ENCODE assay signal across 1 cellular context in the genomic region with DNA sequence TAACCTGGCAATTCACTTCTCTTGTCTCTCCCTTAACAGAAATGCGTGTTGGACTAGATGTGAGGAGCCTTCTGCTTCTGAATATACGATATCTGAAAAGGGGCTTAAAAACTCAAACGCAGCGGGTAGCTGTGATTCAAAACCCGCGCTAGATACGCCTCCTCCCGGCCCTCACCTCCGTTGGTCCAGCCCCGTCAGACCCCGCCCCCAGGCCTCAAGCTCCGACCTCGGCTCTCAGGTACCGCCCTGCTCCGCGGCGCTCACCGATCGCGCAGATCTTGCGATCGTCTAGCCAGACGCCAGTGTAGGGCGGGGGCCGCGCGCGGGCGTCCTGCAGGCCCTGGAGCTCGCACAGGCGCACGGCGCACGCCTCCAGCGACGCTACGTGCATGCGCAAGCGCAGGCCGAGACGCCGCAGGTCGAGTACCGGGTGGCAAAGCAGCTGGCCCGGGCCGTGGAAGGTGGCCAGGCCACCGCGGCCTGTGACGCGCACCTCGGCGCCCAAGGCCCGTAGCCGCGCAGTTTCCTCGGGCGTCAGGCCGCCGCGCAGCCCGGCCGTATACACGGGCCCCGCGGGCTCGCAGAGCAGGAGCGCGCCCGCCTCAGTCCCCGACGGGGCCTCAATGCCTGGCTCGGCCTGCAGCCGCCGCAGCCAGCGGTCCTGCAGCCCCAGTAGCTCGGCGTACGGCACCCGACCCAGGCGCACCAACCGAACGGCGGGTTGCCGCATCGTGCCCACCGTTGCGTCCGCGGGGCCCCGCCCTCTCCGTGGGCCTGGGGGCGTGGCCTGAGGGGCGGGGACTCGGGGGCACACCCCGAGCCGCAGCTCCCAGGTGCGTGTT.
TF ChIP-seq lines count a peak whose summit lies in the region.

A gene (minus strand): TSS at position 751 of the 842 bp plus-strand sequence. CDS start 21 bp downstream, at position 730.

TF ChIP-seq in K562, 482 proteins besides CTCF, POLR2A, EP300 and RAD21 (continued from another document and continues in another):
- TF ChIP-seq IRF2 (CRISPR knock-in tag; IDR thresholded peaks at IDR 0.05): peak; percentile 24; the same call in 1 of the 2 replicates
- TF ChIP-seq U2AF2 (optimal IDR thresholded peaks at IDR 0.05; ENCODE audit: low read depth, low read length): no peak
- TF ChIP-seq, protein P1, sequence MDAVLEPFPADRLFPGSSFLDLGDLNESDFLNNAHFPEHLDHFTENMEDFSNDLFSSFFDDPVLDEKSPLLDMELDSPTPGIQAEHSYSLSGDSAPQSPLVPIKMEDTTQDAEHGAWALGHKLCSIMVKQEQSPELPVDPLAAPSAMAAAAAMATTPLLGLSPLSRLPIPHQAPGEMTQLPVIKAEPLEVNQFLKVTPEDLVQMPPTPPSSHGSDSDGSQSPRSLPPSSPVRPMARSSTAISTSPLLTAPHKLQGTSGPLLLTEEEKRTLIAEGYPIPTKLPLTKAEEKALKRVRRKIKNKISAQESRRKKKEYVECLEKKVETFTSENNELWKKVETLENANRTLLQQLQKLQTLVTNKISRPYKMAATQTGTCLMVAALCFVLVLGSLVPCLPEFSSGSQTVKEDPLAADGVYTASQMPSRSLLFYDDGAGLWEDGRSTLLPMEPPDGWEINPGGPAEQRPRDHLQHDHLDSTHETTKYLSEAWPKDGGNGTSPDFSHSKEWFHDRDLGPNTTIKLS (IDR thresholded peaks at IDR 0.05; ENCODE audit: borderline replicate concordance, low read depth): peak; percentile 83
- TF ChIP-seq ZNF174 (CRISPR knock-in tag; IDR thresholded peaks at IDR 0.05): no peak
- no peak for TF ChIP-seq ZNF282 (CRISPR knock-in tag; IDR thresholded peaks at IDR 0.05)
- no peak; the same call in none of the 2 replicates for TF ChIP-seq MYC (IDR thresholded peaks at IDR 0.05; ENCODE audit: low read depth, low read length)
- TF ChIP-seq MYC (CRISPR knock-in tag; IDR thresholded peaks at IDR 0.05; ENCODE audit: borderline replicate concordance, low read depth): no peak
- TF ChIP-seq MTA3 (IDR thresholded peaks at IDR 0.05; ENCODE audit: borderline replicate concordance): peak; percentile 95
- TF ChIP-seq CAMTA2 (CRISPR knock-in tag; conservative IDR thresholded peaks at IDR 0.05): no peak; the same call in 1 of the 2 replicates
- TF ChIP-seq, protein P2, sequence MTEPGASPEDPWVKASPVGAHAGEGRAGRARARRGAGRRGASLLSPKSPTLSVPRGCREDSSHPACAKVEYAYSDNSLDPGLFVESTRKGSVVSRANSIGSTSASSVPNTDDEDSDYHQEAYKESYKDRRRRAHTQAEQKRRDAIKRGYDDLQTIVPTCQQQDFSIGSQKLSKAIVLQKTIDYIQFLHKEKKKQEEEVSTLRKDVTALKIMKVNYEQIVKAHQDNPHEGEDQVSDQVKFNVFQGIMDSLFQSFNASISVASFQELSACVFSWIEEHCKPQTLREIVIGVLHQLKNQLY (CRISPR knock-in tag; conservative IDR thresholded peaks at IDR 0.05): no peak
- no peak for TF ChIP-seq LEF1 (IDR thresholded peaks at IDR 0.05)
- TF ChIP-seq ZNF57 (CRISPR knock-in tag; IDR thresholded peaks at IDR 0.05): no peak
- no peak for TF ChIP-seq HDGF (IDR thresholded peaks at IDR 0.05)
- no peak for TF ChIP-seq NFRKB (IDR thresholded peaks at IDR 0.05; ENCODE audit: low read depth)
- no peak for TF ChIP-seq ZNF23 (CRISPR knock-in tag; IDR thresholded peaks at IDR 0.05)
- no peak for TF ChIP-seq ZNF764 (CRISPR knock-in tag; IDR thresholded peaks at IDR 0.05; ENCODE audit: low read depth)
- no peak; the same call in 1 of the 2 replicates for TF ChIP-seq ZNF274 (IDR thresholded peaks at IDR 0.05; ENCODE audit: borderline replicate concordance, low read depth, low read length)
- peak; percentile 85 for TF ChIP-seq ERF (CRISPR knock-in tag; IDR thresholded peaks at IDR 0.05)
- no peak for TF ChIP-seq HSF4 (CRISPR knock-in tag; IDR thresholded peaks at IDR 0.05; ENCODE audit: borderline replicate concordance)
- no peak for TF ChIP-seq SRSF3 (IDR thresholded peaks at IDR 0.05; ENCODE audit: insufficient read depth, low read length)
- TF ChIP-seq SMAD2 (IDR thresholded peaks at IDR 0.05; ENCODE audit: low read depth, low read length): no peak
- no peak for TF ChIP-seq ZNF436 (CRISPR knock-in tag; IDR thresholded peaks at IDR 0.05)
- TF ChIP-seq SMAD4 (CRISPR knock-in tag; conservative IDR thresholded peaks at IDR 0.05): peak; percentile 97
- TF ChIP-seq, protein P3, sequence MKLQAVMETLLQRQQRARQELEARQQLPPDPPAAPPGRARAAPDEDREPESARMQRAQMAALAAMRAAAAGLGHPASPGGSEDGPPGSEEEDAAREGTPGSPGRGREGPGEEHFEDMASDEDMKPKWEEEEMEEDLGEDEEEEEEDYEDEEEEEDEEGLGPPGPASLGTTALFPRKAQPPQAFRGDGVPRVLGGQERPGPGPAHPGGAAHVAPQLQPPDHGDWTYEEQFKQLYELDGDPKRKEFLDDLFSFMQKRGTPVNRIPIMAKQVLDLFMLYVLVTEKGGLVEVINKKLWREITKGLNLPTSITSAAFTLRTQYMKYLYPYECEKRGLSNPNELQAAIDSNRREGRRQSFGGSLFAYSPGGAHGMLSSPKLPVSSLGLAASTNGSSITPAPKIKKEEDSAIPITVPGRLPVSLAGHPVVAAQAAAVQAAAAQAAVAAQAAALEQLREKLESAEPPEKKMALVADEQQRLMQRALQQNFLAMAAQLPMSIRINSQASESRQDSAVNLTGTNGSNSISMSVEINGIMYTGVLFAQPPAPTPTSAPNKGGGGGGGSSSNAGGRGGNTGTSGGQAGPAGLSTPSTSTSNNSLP (IDR thresholded peaks at IDR 0.05; ENCODE audit: borderline replicate concordance, low read depth, low read length): no peak
- TF ChIP-seq TEAD4 (IDR thresholded peaks at IDR 0.05; ENCODE audit: low read length): 0 out of 2 replicates have a peak, but pooled peaks have one; percentile 2
- no peak for TF ChIP-seq TEAD4 (CRISPR knock-in tag; IDR thresholded peaks at IDR 0.05; ENCODE audit: borderline replicate concordance)
- TF ChIP-seq KDM5B (IDR thresholded peaks at IDR 0.05; ENCODE audit: insufficient replicate concordance, low read depth, low read length): peak; percentile 83
- TF ChIP-seq CBX8 (IDR thresholded peaks at IDR 0.05; ENCODE audit: borderline replicate concordance, extremely low read depth, low read depth, low read length, poor library complexity, severe bottlenecking): no peak
- TF ChIP-seq, protein P4, sequence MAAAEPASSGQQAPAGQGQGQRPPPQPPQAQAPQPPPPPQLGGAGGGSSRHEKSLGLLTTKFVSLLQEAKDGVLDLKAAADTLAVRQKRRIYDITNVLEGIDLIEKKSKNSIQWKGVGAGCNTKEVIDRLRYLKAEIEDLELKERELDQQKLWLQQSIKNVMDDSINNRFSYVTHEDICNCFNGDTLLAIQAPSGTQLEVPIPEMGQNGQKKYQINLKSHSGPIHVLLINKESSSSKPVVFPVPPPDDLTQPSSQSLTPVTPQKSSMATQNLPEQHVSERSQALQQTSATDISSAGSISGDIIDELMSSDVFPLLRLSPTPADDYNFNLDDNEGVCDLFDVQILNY (CRISPR knock-in tag; IDR thresholded peaks at IDR 0.05): no peak
- TF ChIP-seq TBP (optimal IDR thresholded peaks at IDR 0.05; ENCODE audit: low read depth, low read length): no peak
- peak; percentile 79 for TF ChIP-seq FIP1L1 (IDR thresholded peaks at IDR 0.05; ENCODE audit: low read depth, low read length, poor library complexity, severe bottlenecking)
- no peak for TF ChIP-seq HMG20A (CRISPR knock-in tag; conservative IDR thresholded peaks at IDR 0.05)
- peak; percentile 66 for TF ChIP-seq SP1 (CRISPR knock-in tag; IDR thresholded peaks at IDR 0.05)
- TF ChIP-seq, protein P5, sequence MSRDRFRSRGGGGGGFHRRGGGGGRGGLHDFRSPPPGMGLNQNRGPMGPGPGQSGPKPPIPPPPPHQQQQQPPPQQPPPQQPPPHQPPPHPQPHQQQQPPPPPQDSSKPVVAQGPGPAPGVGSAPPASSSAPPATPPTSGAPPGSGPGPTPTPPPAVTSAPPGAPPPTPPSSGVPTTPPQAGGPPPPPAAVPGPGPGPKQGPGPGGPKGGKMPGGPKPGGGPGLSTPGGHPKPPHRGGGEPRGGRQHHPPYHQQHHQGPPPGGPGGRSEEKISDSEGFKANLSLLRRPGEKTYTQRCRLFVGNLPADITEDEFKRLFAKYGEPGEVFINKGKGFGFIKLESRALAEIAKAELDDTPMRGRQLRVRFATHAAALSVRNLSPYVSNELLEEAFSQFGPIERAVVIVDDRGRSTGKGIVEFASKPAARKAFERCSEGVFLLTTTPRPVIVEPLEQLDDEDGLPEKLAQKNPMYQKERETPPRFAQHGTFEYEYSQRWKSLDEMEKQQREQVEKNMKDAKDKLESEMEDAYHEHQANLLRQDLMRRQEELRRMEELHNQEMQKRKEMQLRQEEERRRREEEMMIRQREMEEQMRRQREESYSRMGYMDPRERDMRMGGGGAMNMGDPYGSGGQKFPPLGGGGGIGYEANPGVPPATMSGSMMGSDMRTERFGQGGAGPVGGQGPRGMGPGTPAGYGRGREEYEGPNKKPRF (IDR thresholded peaks at IDR 0.05; ENCODE audit: low read depth, low read length): no peak
- no peak for TF ChIP-seq WHSC1 (IDR thresholded peaks at IDR 0.05; ENCODE audit: low read length)
- peak; percentile 78; the same call in 1 of the 2 replicates for TF ChIP-seq KAT7 (CRISPR knock-in tag; IDR thresholded peaks at IDR 0.05; ENCODE audit: borderline replicate concordance)
- TF ChIP-seq TEAD1 (CRISPR knock-in tag; IDR thresholded peaks at IDR 0.05): no peak; a peak in 1 of 4 replicates
- no peak for TF ChIP-seq NR2C2 (CRISPR knock-in tag; IDR thresholded peaks at IDR 0.05)
- TF ChIP-seq NR2C2 (tag; IDR thresholded peaks at IDR 0.05): peak; percentile 68
- TF ChIP-seq TEAD2 (tag; IDR thresholded peaks at IDR 0.05): no peak
- peak; percentile 62; the same call in 1 of the 2 replicates for TF ChIP-seq E2F3 (CRISPR knock-in tag; IDR thresholded peaks at IDR 0.05)
- TF ChIP-seq, protein P6, sequence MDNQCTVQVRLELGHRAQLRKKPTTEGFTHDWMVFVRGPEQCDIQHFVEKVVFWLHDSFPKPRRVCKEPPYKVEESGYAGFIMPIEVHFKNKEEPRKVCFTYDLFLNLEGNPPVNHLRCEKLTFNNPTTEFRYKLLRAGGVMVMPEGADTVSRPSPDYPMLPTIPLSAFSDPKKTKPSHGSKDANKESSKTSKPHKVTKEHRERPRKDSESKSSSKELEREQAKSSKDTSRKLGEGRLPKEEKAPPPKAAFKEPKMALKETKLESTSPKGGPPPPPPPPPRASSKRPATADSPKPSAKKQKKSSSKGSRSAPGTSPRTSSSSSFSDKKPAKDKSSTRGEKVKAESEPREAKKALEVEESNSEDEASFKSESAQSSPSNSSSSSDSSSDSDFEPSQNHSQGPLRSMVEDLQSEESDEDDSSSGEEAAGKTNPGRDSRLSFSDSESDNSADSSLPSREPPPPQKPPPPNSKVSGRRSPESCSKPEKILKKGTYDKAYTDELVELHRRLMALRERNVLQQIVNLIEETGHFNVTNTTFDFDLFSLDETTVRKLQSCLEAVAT (IDR thresholded peaks at IDR 0.05): peak in 1 of 2 experiments; percentile 99; a peak in 2 of 4 replicates
- TF ChIP-seq TCF7 (IDR thresholded peaks at IDR 0.05; ENCODE audit: borderline replicate concordance): no peak
- TF ChIP-seq, protein P7, sequence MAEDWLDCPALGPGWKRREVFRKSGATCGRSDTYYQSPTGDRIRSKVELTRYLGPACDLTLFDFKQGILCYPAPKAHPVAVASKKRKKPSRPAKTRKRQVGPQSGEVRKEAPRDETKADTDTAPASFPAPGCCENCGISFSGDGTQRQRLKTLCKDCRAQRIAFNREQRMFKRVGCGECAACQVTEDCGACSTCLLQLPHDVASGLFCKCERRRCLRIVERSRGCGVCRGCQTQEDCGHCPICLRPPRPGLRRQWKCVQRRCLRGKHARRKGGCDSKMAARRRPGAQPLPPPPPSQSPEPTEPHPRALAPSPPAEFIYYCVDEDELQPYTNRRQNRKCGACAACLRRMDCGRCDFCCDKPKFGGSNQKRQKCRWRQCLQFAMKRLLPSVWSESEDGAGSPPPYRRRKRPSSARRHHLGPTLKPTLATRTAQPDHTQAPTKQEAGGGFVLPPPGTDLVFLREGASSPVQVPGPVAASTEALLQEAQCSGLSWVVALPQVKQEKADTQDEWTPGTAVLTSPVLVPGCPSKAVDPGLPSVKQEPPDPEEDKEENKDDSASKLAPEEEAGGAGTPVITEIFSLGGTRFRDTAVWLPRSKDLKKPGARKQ (CRISPR knock-in tag; IDR thresholded peaks at IDR 0.05): no peak
- TF ChIP-seq ZNF239 (CRISPR knock-in tag; IDR thresholded peaks at IDR 0.05): no peak
- no peak for TF ChIP-seq TSC22D4 (tag; IDR thresholded peaks at IDR 0.05)
- TF ChIP-seq MYBL2 (IDR thresholded peaks at IDR 0.05; ENCODE audit: low read depth): peak; percentile 64
- TF ChIP-seq MYBL2 (CRISPR knock-in tag; IDR thresholded peaks at IDR 0.05; ENCODE audit: borderline replicate concordance): no peak
- TF ChIP-seq HDAC2 (IDR thresholded peaks at IDR 0.05): peak; percentile 98
- TF ChIP-seq, protein P8, sequence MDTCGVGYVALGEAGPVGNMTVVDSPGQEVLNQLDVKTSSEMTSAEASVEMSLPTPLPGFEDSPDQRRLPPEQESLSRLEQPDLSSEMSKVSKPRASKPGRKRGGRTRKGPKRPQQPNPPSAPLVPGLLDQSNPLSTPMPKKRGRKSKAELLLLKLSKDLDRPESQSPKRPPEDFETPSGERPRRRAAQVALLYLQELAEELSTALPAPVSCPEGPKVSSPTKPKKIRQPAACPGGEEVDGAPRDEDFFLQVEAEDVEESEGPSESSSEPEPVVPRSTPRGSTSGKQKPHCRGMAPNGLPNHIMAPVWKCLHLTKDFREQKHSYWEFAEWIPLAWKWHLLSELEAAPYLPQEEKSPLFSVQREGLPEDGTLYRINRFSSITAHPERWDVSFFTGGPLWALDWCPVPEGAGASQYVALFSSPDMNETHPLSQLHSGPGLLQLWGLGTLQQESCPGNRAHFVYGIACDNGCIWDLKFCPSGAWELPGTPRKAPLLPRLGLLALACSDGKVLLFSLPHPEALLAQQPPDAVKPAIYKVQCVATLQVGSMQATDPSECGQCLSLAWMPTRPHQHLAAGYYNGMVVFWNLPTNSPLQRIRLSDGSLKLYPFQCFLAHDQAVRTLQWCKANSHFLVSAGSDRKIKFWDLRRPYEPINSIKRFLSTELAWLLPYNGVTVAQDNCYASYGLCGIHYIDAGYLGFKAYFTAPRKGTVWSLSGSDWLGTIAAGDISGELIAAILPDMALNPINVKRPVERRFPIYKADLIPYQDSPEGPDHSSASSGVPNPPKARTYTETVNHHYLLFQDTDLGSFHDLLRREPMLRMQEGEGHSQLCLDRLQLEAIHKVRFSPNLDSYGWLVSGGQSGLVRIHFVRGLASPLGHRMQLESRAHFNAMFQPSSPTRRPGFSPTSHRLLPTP (IDR thresholded peaks at IDR 0.05; ENCODE audit: borderline replicate concordance, extremely low read depth, insufficient read length): no peak
- TF ChIP-seq CREB1 (IDR thresholded peaks at IDR 0.05): peak; percentile 91
- TF ChIP-seq CREB1 (CRISPR knock-in tag; IDR thresholded peaks at IDR 0.05): peak; percentile 85; the same call in 1 of the 2 replicates
- peak; percentile 78 for TF ChIP-seq GATA2 (CRISPR knock-in tag; IDR thresholded peaks at IDR 0.05)
- TF ChIP-seq, protein P9, sequence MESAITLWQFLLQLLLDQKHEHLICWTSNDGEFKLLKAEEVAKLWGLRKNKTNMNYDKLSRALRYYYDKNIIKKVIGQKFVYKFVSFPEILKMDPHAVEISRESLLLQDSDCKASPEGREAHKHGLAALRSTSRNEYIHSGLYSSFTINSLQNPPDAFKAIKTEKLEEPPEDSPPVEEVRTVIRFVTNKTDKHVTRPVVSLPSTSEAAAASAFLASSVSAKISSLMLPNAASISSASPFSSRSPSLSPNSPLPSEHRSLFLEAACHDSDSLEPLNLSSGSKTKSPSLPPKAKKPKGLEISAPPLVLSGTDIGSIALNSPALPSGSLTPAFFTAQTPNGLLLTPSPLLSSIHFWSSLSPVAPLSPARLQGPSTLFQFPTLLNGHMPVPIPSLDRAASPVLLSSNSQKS (CRISPR knock-in tag; IDR thresholded peaks at IDR 0.05): no peak
- TF ChIP-seq ZNF263 (CRISPR knock-in tag; IDR thresholded peaks at IDR 0.05; ENCODE audit: borderline replicate concordance): no peak
